8 cellular contexts compared by ENCODE assay signal in the genomic region with DNA sequence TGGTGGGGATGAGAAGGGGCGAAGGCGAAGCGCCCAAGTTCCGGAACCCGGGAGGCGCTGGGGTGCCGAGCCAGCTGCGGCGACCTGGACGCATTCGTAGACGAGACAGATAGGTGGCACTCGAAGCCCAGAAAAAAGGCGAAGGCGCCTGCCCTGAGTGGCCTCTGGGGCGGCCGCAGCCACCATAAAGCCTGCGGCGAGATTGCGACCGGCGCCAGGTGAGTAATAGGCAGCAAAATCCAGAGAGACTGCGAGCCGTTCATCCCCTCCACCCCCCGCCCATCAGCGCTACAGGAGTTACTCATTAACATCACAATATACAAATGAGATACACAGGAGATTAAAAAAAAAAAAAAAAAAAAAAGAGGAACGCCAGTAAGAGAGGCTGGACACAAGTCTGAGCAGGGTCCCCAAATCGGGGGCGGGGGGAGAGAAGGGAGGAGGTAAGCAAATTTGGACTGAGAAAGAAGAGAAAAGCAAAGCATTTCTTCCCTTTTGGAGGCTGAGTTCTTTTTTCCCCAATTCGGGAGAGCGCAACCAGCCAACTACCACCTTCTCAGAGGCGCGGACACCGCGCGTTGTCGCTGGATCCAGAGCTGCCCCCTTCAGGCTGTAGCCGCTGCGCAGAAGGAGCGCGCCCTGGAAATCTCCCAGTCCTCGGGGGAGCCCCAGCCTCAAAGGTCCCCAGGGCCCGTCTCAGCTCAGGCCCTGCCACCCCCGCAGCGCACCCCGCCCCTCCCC. TPM values are rescaled to one million over a fixed set of nuclear protein-coding genes. Genes with fewer than 3 reads are reported as not detected.
DNase-seq lines count a peak whose midpoint lies in the region; ATAC-seq, FAIRE-seq and TF ChIP-seq lines count a peak whose summit lies in the region.

No MANE protein-coding gene starts in this region.

- no peak for FAIRE-seq in kidney (lab: Jason Lieb, UNC)

- TF ChIP-seq CTCF in GM12874 (IDR thresholded peaks at IDR 0.05; ENCODE audit: insufficient read depth, low read depth, low read length) (0 out of 2 replicates have a peak, but pooled peaks have one; percentile 21), mammary epithelial cell (conservative IDR thresholded peaks at IDR 0.05 in 1 of 2, IDR thresholded peaks at IDR 0.05 in 1 of 2; ENCODE audit: extremely low read depth in 1 of 2, insufficient read depth in 1 of 2, low read depth in 1 of 2, low read length in 2 of 2) (peak; percentile 35 to 69), kidney (IDR thresholded peaks at IDR 0.05; ENCODE audit: borderline replicate concordance, extremely low read depth, insufficient read depth) (peak; percentile 57)

- H3K4me1 ChIP-seq in ACC112 (ENCODE audit: control insufficient read depth, insufficient read depth, low read length, unreplicated experiment) (no peaks in the 10 kb centered on the region), mammary epithelial cell (ENCODE audit: insufficient read depth, low read length) (peaks cover 41% of the 10 kb centered on the region), kidney (ENCODE audit: control insufficient read depth in 1 of 2, insufficient read depth in 1 of 2, low read depth in 1 of 2, low read length in 2 of 2) (peaks cover 0 to 8% of the 10 kb centered on the region in 2 donors)

- H3K9ac ChIP-seq in mammary epithelial cell (ENCODE audit: insufficient read depth, low read length) (peak overlapping the region; percentile 54), kidney (ENCODE audit: low read length in 2 of 2) (peak overlapping the region; percentile 26 to 32)

- no peak for ATAC-seq in GM21619 (IDR thresholded peaks at IDR 0.05; ENCODE audit: unreplicated experiment)
- ATAC-seq in GM18502 (IDR thresholded peaks at IDR 0.05; ENCODE audit: poor library complexity, unreplicated experiment), result no peak

- H3K79me2 ChIP-seq in ACC112 (ENCODE audit: control insufficient read depth, insufficient read depth, low read length, unreplicated experiment), result peaks cover 2% of the 10 kb centered on the region
- peaks cover 43% of the 10 kb centered on the region for H3K79me2 ChIP-seq in mammary epithelial cell (ENCODE audit: insufficient read depth, low read length)

- H2AFZ ChIP-seq in ACC112 (ENCODE audit: low read length, unreplicated experiment) (peak overlapping the region; percentile 76), mammary epithelial cell (ENCODE audit: low read depth, low read length) (peak overlapping the region; percentile 87)

- H3K4me3 ChIP-seq in ACC112 (ENCODE audit: low read depth, low read length) (peak overlapping the region; percentile 77), mammary epithelial cell (replicated peaks in 1 of 3; ENCODE audit: insufficient read depth in 1 of 3, low read depth in 2 of 3, low read length in 3 of 3) (peak overlapping the region; percentile 43 to 60 (median 48)), kidney (ENCODE audit: low read length in 2 of 2) (peak overlapping the region in 1 of 2 donors; percentile 44)

- H3K27ac ChIP-seq in ACC112 (ENCODE audit: low read depth, low read length), result no peak overlapping the region
- peak overlapping the region; percentile 75 for H3K27ac ChIP-seq in mammary epithelial cell (ENCODE audit: insufficient read depth, low read depth, low read length)
- peak overlapping the region in 1 of 2 donors; percentile 37 for H3K27ac ChIP-seq in kidney (ENCODE audit: low read depth in 2 of 2, low read length in 2 of 2)

- H3K36me3 ChIP-seq in ACC112 (ENCODE audit: insufficient read depth, low read length), result peaks cover 5% of the 10 kb centered on the region; the same call in 1 of the 2 replicates
- H3K36me3 ChIP-seq in mammary epithelial cell (ENCODE audit: insufficient read depth, low read length), result no peaks in the 10 kb centered on the region
- H3K36me3 ChIP-seq in kidney (ENCODE audit: control insufficient read depth in 1 of 2, insufficient read depth in 2 of 2, low read length in 2 of 2), result no peaks in the 10 kb centered on the region

- H3K9me3 ChIP-seq in mammary epithelial cell (replicated peaks; ENCODE audit: insufficient read depth, low read length) (no peaks in the 10 kb centered on the region), kidney (ENCODE audit: control insufficient read depth in 1 of 2, low read length in 2 of 2) (no peaks in the 10 kb centered on the region)

- intact Hi-C loops in mammary epithelial cell (cut with micrococcal nuclease), result loop anchor here (1.0 kb wide), 5 partner anchors 16 to 1249 kb away; partner anchors contain the start of gene TBX3
- intact Hi-C loops in kidney (cut with DNase I), result loop anchor here (5.0 kb wide), 2 partner anchors 1084 to 1249 kb away; no protein-coding TSS in a partner anchor

- in situ Hi-C loops in mammary epithelial cell (cut with MboI; ENCODE audit: low sequenced_read_pairs in 2 of 2), result loop anchor here (5.0 to 10.0 kb wide), 3 partner anchors 956 to 1249 kb away; no protein-coding TSS in a partner anchor

- H3K27me3 ChIP-seq in ACC112 (ENCODE audit: insufficient read depth, low read length), result no peaks in the 10 kb centered on the region
- H3K27me3 ChIP-seq in mammary epithelial cell (ENCODE audit: insufficient read depth, low read length), result no peaks in the 10 kb centered on the region

- CTCF ChIA-PET in mammary epithelial cell (lab: Charles Lee; ENCODE audit: low non-redundant PET), result interaction anchor here (1.1 kb wide), 1 partner anchor 16 kb away, joined by 5 read pairs; the partner anchor contains the start of gene TBX3

- peak overlapping the region; percentile 92 for H3K4me2 ChIP-seq in mammary epithelial cell (ENCODE audit: insufficient read depth, low read depth, low read length)

- no peaks in the 10 kb centered on the region for H4K20me1 ChIP-seq in mammary epithelial cell (ENCODE audit: insufficient read depth, low read length)

- DNase-seq in NCI-H460 (ENCODE audit: extremely low read depth, low read depth) (peak; percentile 85), mammary epithelial cell (peak; percentile 91), kidney (peak; percentile 91)
- DNase-seq in stimulated activated CD8-positive, alpha-beta memory T cell treated with anti-CD3 and anti-CD28 coated beads, Interleukin-4, amount 100 ng/mL, for 48 hours, result peak; percentile 48

- WGBS in mammary epithelial cell (ENCODE audit: low coverage, missing lambda C conversion rate), result 0% methylated on average over 10 of the region's 46 CpGs

- no TSS peak for BruUV-seq in mammary epithelial cell (replicated peaks; lab: Mats Ljungman, UMichigan)

- dilution Hi-C loops in mammary epithelial cell (cut with HindIII; ENCODE audit: low sequenced_read_pairs), result no loop called here

RNA-seq across cellular contexts. Expression of gene TBX3, which starts 15.7 kb away (rescaled TPM):
- 6.6 and 7.1 TPM in 2 replicates for total RNA-seq in NCI-H460 (2014; rRNA removed; shearing (Covaris generic))
- polyA plus RNA-seq in NCI-H460 (2014; cell fraction: nucleus; rRNA removed), result 10.0 and 11.4 TPM in 2 replicates
- total RNA-seq in mammary epithelial cell (10 to 100 TPM; 30.7 to 33.8 TPM), kidney (18.0 TPM)
- polyA plus RNA-seq in mammary epithelial cell (13.3 TPM), kidney (ENCODE audit: insufficient read depth, low read depth, low replicate concordance) (10.5 TPM)
- polyA minus RNA-seq in mammary epithelial cell, result 24.5 TPM
